ENCODE assay signal across 15 cellular contexts in the genomic region with DNA sequence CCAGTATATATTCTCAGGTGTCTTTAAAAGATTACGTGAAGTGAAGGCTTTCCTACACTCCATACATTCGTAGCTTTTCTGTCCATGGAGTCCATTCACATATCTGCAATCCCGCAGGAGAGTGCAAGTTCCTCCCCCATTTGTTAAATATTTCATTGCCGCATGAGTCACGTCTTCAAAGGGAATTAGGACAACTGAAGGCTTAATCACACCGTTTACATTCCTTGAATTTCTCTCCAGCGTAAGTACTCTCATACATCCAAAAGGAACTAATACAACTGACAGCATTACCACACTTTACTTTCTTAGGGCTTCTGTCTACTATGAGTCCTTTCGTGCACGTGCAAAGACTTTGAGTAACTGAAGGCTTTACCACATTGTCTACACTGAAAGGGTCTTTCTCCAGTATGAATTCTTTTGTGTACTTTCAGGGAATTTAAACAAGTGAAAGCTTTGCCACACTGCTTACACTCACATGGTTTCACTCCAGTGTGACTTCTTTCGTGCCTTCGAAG. TPM values are rescaled to one million over a fixed set of nuclear protein-coding genes. Genes with fewer than 3 reads are reported as not detected.
A peak's percentile ranks its signal among the peaks of the same experiment; 100 is the strongest.
DNase-seq lines count a peak whose midpoint lies in the region; TF ChIP-seq lines count a peak whose summit lies in the region.
"Had no signal": no experiment of that assay in that cellular context is flagged by ENCODE, and none has a peak within 500 bp of the region (broad histone marks: within the 10 kb centered on the region; RNA-seq: fewer than 3 reads in every experiment).

No MANE protein-coding gene starts in this region.

- H3K27me3 ChIP-seq in brain microvascular endothelial cell (replicated peaks) = no peaks in the 10 kb centered on the region
- no peaks in the 10 kb centered on the region for H3K27me3 ChIP-seq in mesendoderm (ENCODE audit: insufficient read depth, low read length, poor library complexity)
- H3K27me3 ChIP-seq: BE2C, uterus had no signal

- H3K27me3 Mint-ChIP-seq in activated T-helper 1 cell treated with anti-CD3 and anti-CD28 coated beads, Interleukin-12 subunit alpha, Interleukin-12 subunit beta, Interleukin-2, Interleukin-4 antibody, amounts not matched to agents 30 ng/mL and 10 ng/mL and 1 ng/mL, durations not matched to agents 14 hours and 24 hours and 36 hours (ENCODE audit: insufficient read depth) = no peaks in the 10 kb centered on the region
- H3K27me3 Mint-ChIP-seq: activated naive CD4-positive, alpha-beta T cell treated with anti-CD3 and anti-CD28 coated beads, Interleukin-2, amount 50 U/mL, for 24 hours had no signal

- DNase-seq in Caki2 (ENCODE audit: low read depth) (peak; percentile 57), LHCN-M2 (ENCODE audit: low read depth) (peak; percentile 55), brain microvascular endothelial cell (peak; percentile 16), mesendoderm (no peak), NCI-H146 treated with DMSO at 0.1 percent for 48 hours (lab: John Stamatoyannopoulos, UW; ENCODE audit: unreplicated experiment) (no peak), HT-29 (ENCODE audit: low spot score) (no peak), NCI-H2081 (lab: John Stamatoyannopoulos, UW) (no peak)
- DNase-seq in activated T-helper 1 cell treated with anti-CD3 and anti-CD28 coated beads, Interleukin-12 subunit alpha, Interleukin-12 subunit beta, Interleukin-2, Interleukin-4 antibody, amounts not matched to agents 30 ng/mL and 10 ng/mL and 1 ng/mL, durations not matched to agents 14 hours and 24 hours and 36 hours (ENCODE audit: low spot score) = no peak
- DNase-seq: BE2C, H9, NCI-H1092 treated with DMSO at 0.1 percent for 48 hours, NCI-H524, SHP77 treated with DMSO at 0.1 percent for 48 hours, uterus had no signal

- H3K4ac ChIP-seq in mesendoderm (ENCODE audit: low read depth, low read length) = no peak overlapping the region

- H4K8ac ChIP-seq in mesendoderm (ENCODE audit: low read depth, low read length) = no peak overlapping the region

- WGBS in mesendoderm (ENCODE audit: extremely low coverage, insufficient coverage, low lambda C conversion rate) = no CpG with 5 or more reads among the region's 11 CpGs

- no peak overlapping the region for H3K18ac ChIP-seq in mesendoderm (ENCODE audit: low read length)

- H2BK120ac ChIP-seq in mesendoderm (ENCODE audit: low read depth, low read length) = no peak overlapping the region

- no peak overlapping the region for H4K5ac ChIP-seq in mesendoderm (ENCODE audit: low read length)

- TF ChIP-seq CTCF in brain microvascular endothelial cell (IDR thresholded peaks at IDR 0.05; ENCODE audit: low read depth, low read length, missing control alignments) = no peak

- H2AK5ac ChIP-seq in mesendoderm (ENCODE audit: low read length) = no peak overlapping the region

- no peak overlapping the region for H3K27ac Mint-ChIP-seq in activated T-helper 1 cell treated with anti-CD3 and anti-CD28 coated beads, Interleukin-12 subunit alpha, Interleukin-12 subunit beta, Interleukin-2, Interleukin-4 antibody, amounts not matched to agents 30 ng/mL and 10 ng/mL and 1 ng/mL, durations not matched to agents 14 hours and 24 hours and 36 hours
- H3K27ac Mint-ChIP-seq: activated naive CD4-positive, alpha-beta T cell treated with anti-CD3 and anti-CD28 coated beads, Interleukin-2, amount 50 U/mL, for 24 hours; H9 had no signal

- intact Hi-C loops in activated T-helper 1 cell treated with anti-CD3 and anti-CD28 coated beads, Interleukin-12 subunit alpha, Interleukin-12 subunit beta, Interleukin-2, Interleukin-4 antibody, amounts not matched to agents 30 ng/mL and 10 ng/mL and 1 ng/mL, durations not matched to agents 14 hours and 24 hours and 36 hours (cut with micrococcal nuclease) = no loop called here

- H3K4me1 ChIP-seq in mesendoderm (ENCODE audit: control insufficient read depth, low read depth, low read length) = no peaks in the 10 kb centered on the region
- H3K4me1 ChIP-seq: BE2C, uterus had no signal

- no peak overlapping the region for H3K23ac ChIP-seq in mesendoderm (ENCODE audit: low read length)

- no peak overlapping the region for H3K4me3 Mint-ChIP-seq in activated T-helper 1 cell treated with anti-CD3 and anti-CD28 coated beads, Interleukin-12 subunit alpha, Interleukin-12 subunit beta, Interleukin-2, Interleukin-4 antibody, amounts not matched to agents 30 ng/mL and 10 ng/mL and 1 ng/mL, durations not matched to agents 14 hours and 24 hours and 36 hours
- H3K4me3 Mint-ChIP-seq: activated naive CD4-positive, alpha-beta T cell treated with anti-CD3 and anti-CD28 coated beads, Interleukin-2, amount 50 U/mL, for 24 hours; H9 had no signal

- no peaks in the 10 kb centered on the region for H3K4me1 Mint-ChIP-seq in activated T-helper 1 cell treated with anti-CD3 and anti-CD28 coated beads, Interleukin-12 subunit alpha, Interleukin-12 subunit beta, Interleukin-2, Interleukin-4 antibody, amounts not matched to agents 30 ng/mL and 10 ng/mL and 1 ng/mL, durations not matched to agents 14 hours and 24 hours and 36 hours (ENCODE audit: low read depth)
- H3K4me1 Mint-ChIP-seq: activated naive CD4-positive, alpha-beta T cell treated with anti-CD3 and anti-CD28 coated beads, Interleukin-2, amount 50 U/mL, for 24 hours had no signal

- no peaks in the 10 kb centered on the region for H3K79me1 ChIP-seq in mesendoderm (ENCODE audit: low read length)

- H3K9ac ChIP-seq in mesendoderm (ENCODE audit: low read length) = no peak overlapping the region

- H3K9me3 Mint-ChIP-seq in activated T-helper 1 cell treated with anti-CD3 and anti-CD28 coated beads, Interleukin-12 subunit alpha, Interleukin-12 subunit beta, Interleukin-2, Interleukin-4 antibody, amounts not matched to agents 30 ng/mL and 10 ng/mL and 1 ng/mL, durations not matched to agents 14 hours and 24 hours and 36 hours = peaks cover 58% of the 10 kb centered on the region

- peaks cover 57% of the 10 kb centered on the region for H3K36me3 Mint-ChIP-seq in activated T-helper 1 cell treated with anti-CD3 and anti-CD28 coated beads, Interleukin-12 subunit alpha, Interleukin-12 subunit beta, Interleukin-2, Interleukin-4 antibody, amounts not matched to agents 30 ng/mL and 10 ng/mL and 1 ng/mL, durations not matched to agents 14 hours and 24 hours and 36 hours (ENCODE audit: low read depth)

- no peaks in the 10 kb centered on the region for H3K79me2 ChIP-seq in mesendoderm (ENCODE audit: control insufficient read depth, insufficient read depth, low read length)

- no peak overlapping the region for H3K27ac ChIP-seq in brain microvascular endothelial cell
- H3K27ac ChIP-seq in mesendoderm (ENCODE audit: low read depth, low read length) = no peak overlapping the region
- H3K27ac ChIP-seq: uterus had no signal

- no peak overlapping the region for H2BK15ac ChIP-seq in mesendoderm (replicated peaks; ENCODE audit: low read depth)

- no peak overlapping the region for H3K4me2 ChIP-seq in mesendoderm (ENCODE audit: low read length)

- in situ Hi-C loops in Caki2 (cut with HindIII; ENCODE audit: low pct_unique_long_range_greater_than_20kb, low sequenced_read_pairs) (no loop called here), brain microvascular endothelial cell (cut with HindIII; ENCODE audit: low pct_ligation_motif_present, low sequenced_read_pairs) (no loop called here)

- H3K4me3 ChIP-seq in brain microvascular endothelial cell (ENCODE audit: low read depth, low read length) = no peak overlapping the region
- H3K4me3 ChIP-seq in mesendoderm (ENCODE audit: low read length) = peak overlapping the region; percentile 29
- H3K4me3 ChIP-seq: uterus had no signal

- H3K56ac ChIP-seq in mesendoderm (ENCODE audit: low read length) = no peak overlapping the region

- no peak overlapping the region for H2BK5ac ChIP-seq in mesendoderm (ENCODE audit: low read length)

- H3K36me3 ChIP-seq in brain microvascular endothelial cell (replicated peaks) (peaks cover 30% of the 10 kb centered on the region), mesendoderm (ENCODE audit: control insufficient read depth, insufficient read depth, low read length) (peaks cover 5% of the 10 kb centered on the region)
- H3K36me3 ChIP-seq: uterus had no signal

RNA-seq across cellular contexts. Expression of a gene that starts 29.0 kb away (rescaled TPM):
- total RNA-seq in Caki2 (2014; rRNA removed; shearing (Covaris generic); ENCODE audit: low replicate concordance) = 1.9 and 12.8 TPM in 2 replicates
- total RNA-seq in LHCN-M2 (2014; rRNA removed) = 5.5 and 6.0 TPM in 2 replicates
- polyA plus RNA-seq in LHCN-M2 (2012) = 2.3 TPM
- polyA plus RNA-seq in mesendoderm (2013, experiment 1 of 2) = 2.0 TPM
- polyA plus RNA-seq in mesendoderm (2013, experiment 2 of 2) = 1.7 TPM
- 7.4 and 8.3 TPM in 2 replicates for total RNA-seq in activated T-helper 1 cell treated with anti-CD3 and anti-CD28 coated beads, Interleukin-12 subunit alpha, Interleukin-12 subunit beta, Interleukin-2, Interleukin-4 antibody, amounts not matched to agents 30 ng/mL and 10 ng/mL and 1 ng/mL, durations not matched to agents 14 hours and 24 hours and 36 hours
- 1.5 and 3.0 TPM in 2 replicates for total RNA-seq in HT-29 (2014; rRNA removed; shearing (Covaris generic))

RNA-seq across cellular contexts. Expression of a gene that starts 30.4 kb away (rescaled TPM):
- 6.7 and 9.1 TPM in 2 replicates for total RNA-seq in Caki2 (2014; rRNA removed; shearing (Covaris generic); ENCODE audit: low replicate concordance)
- 6.4 and 10.3 TPM in 2 replicates for total RNA-seq in LHCN-M2 (2014; rRNA removed)
- polyA plus RNA-seq in LHCN-M2 (2012) = 1.7 TPM
- 2.3 TPM for polyA plus RNA-seq in mesendoderm (2013, experiment 1 of 2)
- polyA plus RNA-seq in mesendoderm (2013, experiment 2 of 2) = 2.3 TPM
- 9.2 and 9.4 TPM in 2 replicates for total RNA-seq in activated T-helper 1 cell treated with anti-CD3 and anti-CD28 coated beads, Interleukin-12 subunit alpha, Interleukin-12 subunit beta, Interleukin-2, Interleukin-4 antibody, amounts not matched to agents 30 ng/mL and 10 ng/mL and 1 ng/mL, durations not matched to agents 14 hours and 24 hours and 36 hours
- 1.6 and 2.0 TPM in 2 replicates for total RNA-seq in HT-29 (2014; rRNA removed; shearing (Covaris generic))

RNA-seq across cellular contexts. Expression of a gene that starts 30.5 kb away (rescaled TPM):
- 5.5 and 9.8 TPM in 2 replicates for total RNA-seq in Caki2 (2014; rRNA removed; shearing (Covaris generic); ENCODE audit: low replicate concordance)
- total RNA-seq in LHCN-M2 (2014; rRNA removed) = 8.4 and 11.5 TPM in 2 replicates
- 6.4 TPM for polyA plus RNA-seq in LHCN-M2 (2012)
- polyA plus RNA-seq in mesendoderm (2013, experiment 1 of 2) = 16.9 TPM
- 16.3 TPM for polyA plus RNA-seq in mesendoderm (2013, experiment 2 of 2)
- 23.5 and 29.0 TPM in 2 replicates for total RNA-seq in activated T-helper 1 cell treated with anti-CD3 and anti-CD28 coated beads, Interleukin-12 subunit alpha, Interleukin-12 subunit beta, Interleukin-2, Interleukin-4 antibody, amounts not matched to agents 30 ng/mL and 10 ng/mL and 1 ng/mL, durations not matched to agents 14 hours and 24 hours and 36 hours
- 3.0 and 4.4 TPM in 2 replicates for total RNA-seq in HT-29 (2014; rRNA removed; shearing (Covaris generic))

Comparison
In these comparisons a context has a peak if more than half of its experiments do, and no peak if none do; other contexts are left out.
1. DNase-seq: peak in Caki2 (single experiment), LHCN-M2 (single experiment) and brain microvascular endothelial cell (single experiment); none in mesendoderm (single experiment), NCI-H146 treated with DMSO at 0.1 percent for 48 hours (single experiment), activated T-helper 1 cell treated with anti-CD3 and anti-CD28 coated beads, Interleukin-12 subunit alpha, Interleukin-12 subunit beta, Interleukin-2, Interleukin-4 antibody, amounts not matched to agents 30 ng/mL and 10 ng/mL and 1 ng/mL, durations not matched to agents 14 hours and 24 hours and 36 hours (single experiment), HT-29 (single experiment) and NCI-H2081 (0 of 2).